In genomic region chr16:86531641-86532525, GRCh38 we compare ENCODE assay signal across 25 cellular contexts. TPM values are rescaled to one million over a fixed set of nuclear protein-coding genes. Genes with fewer than 3 reads are reported as not detected.
DNase-seq lines count a peak whose midpoint lies in the region; ATAC-seq and TF ChIP-seq lines count a peak whose summit lies in the region.
"Had no signal": no experiment of that assay in that cellular context is flagged by ENCODE, and none has a peak within 500 bp of the region (broad histone marks: within the 10 kb centered on the region; RNA-seq: fewer than 3 reads in every experiment).

No MANE protein-coding gene starts in this region.

- no peak overlapping the region for H3K4me3 Mint-ChIP-seq in activated CD8-positive, alpha-beta T cell treated with anti-CD3 and anti-CD28 coated beads, Interleukin-2, amount 10 ng/mL, durations not matched to agents 7 days and 5 days
- H3K4me3 Mint-ChIP-seq: activated naive CD8-positive, alpha-beta T cell treated with anti-CD3 and anti-CD28 coated beads for 36 hours; natural killer cell had no signal

- peak overlapping the region; percentile 65 for H3K27ac ChIP-seq in cingulate gyrus (ENCODE audit: low read depth, low read length)
- no peak overlapping the region for H3K27ac ChIP-seq in left lung
- H3K27ac ChIP-seq in stomach = peak overlapping the region; percentile 33 to 81 (median 71)
- H3K27ac ChIP-seq in WERI-Rb-1 = no peak overlapping the region
- H3K27ac ChIP-seq: SJSA1, skin epidermis, VCaP had no signal

- no peak for TF ChIP-seq EP300 in stomach (IDR thresholded peaks at IDR 0.05)

- no peak for TF ChIP-seq POLR2A in stomach (IDR thresholded peaks at IDR 0.05)

- no peak for DNase-seq in NT2/D1 (ENCODE audit: low read depth, low spot score)
- peak in 1 of 2 donors; percentile 78 for DNase-seq in left lung
- no peak for DNase-seq in stomach
- DNase-seq in activated CD8-positive, alpha-beta T cell treated with anti-CD3 and anti-CD28 coated beads, Interleukin-2, amount 10 ng/mL, durations not matched to agents 7 days and 5 days = no peak
- DNase-seq in AML-193 (lab: John Stamatoyannopoulos, UW) = no peak
- no peak for DNase-seq in WERI-Rb-1
- DNase-seq in cortex of kidney (lab: John Stamatoyannopoulos, UW) = no peak
- DNase-seq: activated CD4-positive, alpha-beta T cell treated with anti-CD3 and anti-CD28 coated beads for 4 hours; activated effector memory CD4-positive, alpha-beta T cell treated with Interleukin-2 at 50 U/mL for 16 hours; activated naive CD8-positive, alpha-beta T cell treated with anti-CD3 and anti-CD28 coated beads for 36 hours; activated T-cell treated with anti-CD3 and anti-CD28 coated beads, Interleukin-2, amount 50 U/mL, for 1 hour; DMS153; glutamatergic neuron; natural killer cell; NCI-H446; NCI-H774; stimulated activated naive CD4-positive, alpha-beta T cell; T1000 had no signal

- POLR2A ChIA-PET in activated CD8-positive, alpha-beta T cell treated with anti-CD3 and anti-CD28 coated beads, Interleukin-2, amount 10 ng/mL, durations not matched to agents 7 days and 5 days (lab: Charles Lee) = no interaction called here

- peak overlapping the region; percentile 38 for H3K9ac ChIP-seq in NT2/D1 (ENCODE audit: insufficient read length, low read depth)

- H3K36me3 Mint-ChIP-seq in activated CD8-positive, alpha-beta T cell treated with anti-CD3 and anti-CD28 coated beads, Interleukin-2, amount 10 ng/mL, durations not matched to agents 7 days and 5 days (ENCODE audit: low read depth) = peaks cover 2% of the 10 kb centered on the region
- H3K36me3 Mint-ChIP-seq: natural killer cell had no signal

- CTCF ChIA-PET in activated CD8-positive, alpha-beta T cell treated with anti-CD3 and anti-CD28 coated beads, Interleukin-2, amount 10 ng/mL, durations not matched to agents 7 days and 5 days (lab: Charles Lee) = interaction anchor here (0.6 kb wide), 1 partner anchor 624 kb away, joined by 4 read pairs; no protein-coding TSS in a partner anchor

- H3K4me3 ChIP-seq in NT2/D1 (ENCODE audit: insufficient read length, low read depth) (no peak overlapping the region), left lung (no peak overlapping the region), stomach (no peak overlapping the region), WERI-Rb-1 (ENCODE audit: low read depth, low read length) (no peak overlapping the region)
- H3K4me3 ChIP-seq: GM12878, SJSA1, skin epidermis had no signal

- H3K4me1 Mint-ChIP-seq in activated CD8-positive, alpha-beta T cell treated with anti-CD3 and anti-CD28 coated beads, Interleukin-2, amount 10 ng/mL, durations not matched to agents 7 days and 5 days (ENCODE audit: low read depth) = no peaks in the 10 kb centered on the region
- H3K4me1 Mint-ChIP-seq: activated naive CD8-positive, alpha-beta T cell treated with anti-CD3 and anti-CD28 coated beads for 36 hours; natural killer cell had no signal

- no peak overlapping the region for H3K27ac Mint-ChIP-seq in activated CD8-positive, alpha-beta T cell treated with anti-CD3 and anti-CD28 coated beads, Interleukin-2, amount 10 ng/mL, durations not matched to agents 7 days and 5 days
- H3K27ac Mint-ChIP-seq: activated naive CD8-positive, alpha-beta T cell treated with anti-CD3 and anti-CD28 coated beads for 36 hours; natural killer cell had no signal

- no peaks in the 10 kb centered on the region for H3K27me3 Mint-ChIP-seq in activated CD8-positive, alpha-beta T cell treated with anti-CD3 and anti-CD28 coated beads, Interleukin-2, amount 10 ng/mL, durations not matched to agents 7 days and 5 days (ENCODE audit: low read depth)
- H3K27me3 Mint-ChIP-seq: activated naive CD8-positive, alpha-beta T cell treated with anti-CD3 and anti-CD28 coated beads for 36 hours had no signal

- WGBS in stomach, 5 donors = 88 to 94% (median 92%) methylated on average over 20 to 49 of the region's 49 CpGs

- intact Hi-C loops in left lung (cut with DNase I) (no loop called here), stomach (cut with DNase I; ENCODE audit: low total_unique reads) (no loop called here)

- H3K9me3 ChIP-seq in NT2/D1 (ENCODE audit: insufficient read depth, low read length) (no peaks in the 10 kb centered on the region), left lung (no peaks in the 10 kb centered on the region), stomach (no peaks in the 10 kb centered on the region), WERI-Rb-1 (ENCODE audit: severe bottlenecking) (no peaks in the 10 kb centered on the region)
- H3K9me3 ChIP-seq: SJSA1 had no signal

- H3K36me3 ChIP-seq in NT2/D1 (ENCODE audit: insufficient read depth, insufficient read length, low read length) (peaks cover 64% of the 10 kb centered on the region), left lung (peaks cover 0 to 37% of the 10 kb centered on the region in 2 donors), stomach (peaks cover 0 to 65% (median 50%) of the 10 kb centered on the region in 4 donors), WERI-Rb-1 (no peaks in the 10 kb centered on the region)

- peak; percentile 8 for ATAC-seq in left lung
- no peak for ATAC-seq in activated CD8-positive, alpha-beta T cell treated with anti-CD3 and anti-CD28 coated beads, Interleukin-2, amount 10 ng/mL, durations not matched to agents 7 days and 5 days
- ATAC-seq: GM12878, natural killer cell had no signal

- TF ChIP-seq CTCF in left lung (IDR thresholded peaks at IDR 0.05) (no peak), stomach (IDR thresholded peaks at IDR 0.05) (no peak), WERI-Rb-1 (IDR thresholded peaks at IDR 0.05; ENCODE audit: low read depth, low read length) (no peak)

- peaks cover 2% of the 10 kb centered on the region for H3K4me1 ChIP-seq in NT2/D1 (ENCODE audit: insufficient read depth, insufficient read length)
- no peaks in the 10 kb centered on the region for H3K4me1 ChIP-seq in left lung
- peaks cover 0 to 17% (median 10%) of the 10 kb centered on the region in 4 donors for H3K4me1 ChIP-seq in stomach

- no peaks in the 10 kb centered on the region for H3K9me3 Mint-ChIP-seq in activated CD8-positive, alpha-beta T cell treated with anti-CD3 and anti-CD28 coated beads, Interleukin-2, amount 10 ng/mL, durations not matched to agents 7 days and 5 days (ENCODE audit: insufficient read depth)
- H3K9me3 Mint-ChIP-seq: activated naive CD8-positive, alpha-beta T cell treated with anti-CD3 and anti-CD28 coated beads for 36 hours; natural killer cell had no signal

- H3K27me3 ChIP-seq in NT2/D1 (ENCODE audit: insufficient read depth, insufficient read length) = no peaks in the 10 kb centered on the region
- no peaks in the 10 kb centered on the region for H3K27me3 ChIP-seq in left lung
- H3K27me3 ChIP-seq in stomach = no peaks in the 10 kb centered on the region
- H3K27me3 ChIP-seq in WERI-Rb-1 (ENCODE audit: insufficient read depth, low read depth, severe bottlenecking) = no peaks in the 10 kb centered on the region
- H3K27me3 ChIP-seq: SJSA1 had no signal

RNA-seq across cellular contexts. Expression of gene FOXF1, which starts 21.6 kb away (rescaled TPM):
- 10 to 100 TPM; 21.7 to 30.3 TPM for total RNA-seq in left lung
- total RNA-seq in stomach = 10 to 100 TPM; 18.4 to 37.9 (median 26.9) TPM
- 10 to 100 TPM; 15.7 to 18.2 (median 17.7) TPM for polyA plus RNA-seq in stomach
- total RNA-seq in activated CD8-positive, alpha-beta T cell treated with anti-CD3 and anti-CD28 coated beads, Interleukin-2, amount 10 ng/mL, durations not matched to agents 7 days and 5 days = not detected
- total RNA-seq: activated CD8-positive, alpha-beta memory T cell treated with anti-CD3 and anti-CD28 coated beads for 36 hours; activated naive CD8-positive, alpha-beta T cell treated with anti-CD3 and anti-CD28 coated beads for 36 hours; GM12878; natural killer cell had no signal

RNA-seq across cellular contexts. Expression of gene MTHFSD, which starts 23.2 kb away (rescaled TPM):
- total RNA-seq in left lung (10 to 100 TPM; 19.7 to 20.2 TPM), stomach (10 to 100 TPM in 2 of 5 donors, 1 to 10 TPM in 3; 3.5 to 23.1 (median 8.0) TPM)
- 10 to 100 TPM in 1 of 3 donors, 1 to 10 TPM in 2; 4.8 to 13.0 (median 7.0) TPM for polyA plus RNA-seq in stomach
- 10 to 100 TPM; 22.8 to 25.9 TPM for total RNA-seq in activated CD8-positive, alpha-beta T cell treated with anti-CD3 and anti-CD28 coated beads, Interleukin-2, amount 10 ng/mL, durations not matched to agents 7 days and 5 days

RNA-seq across cellular contexts. Expression of gene FOXC2, which starts 34.7 kb away (rescaled TPM):
- total RNA-seq in left lung = 1 to 10 TPM in 1 of 2 donors, under 1 TPM in 1; 0.41 to 2.0 TPM
- under 1 TPM in 1 of 5 donors, not detected in 4; 0.18 TPM for total RNA-seq in stomach
- polyA plus RNA-seq in stomach = under 1 TPM in 2 of 3 donors, not detected in 1; 0.08 to 0.12 TPM
- not detected for total RNA-seq in activated CD8-positive, alpha-beta T cell treated with anti-CD3 and anti-CD28 coated beads, Interleukin-2, amount 10 ng/mL, durations not matched to agents 7 days and 5 days
- total RNA-seq: activated CD8-positive, alpha-beta memory T cell treated with anti-CD3 and anti-CD28 coated beads for 36 hours; activated naive CD8-positive, alpha-beta T cell treated with anti-CD3 and anti-CD28 coated beads for 36 hours; GM12878; mononuclear cell had no signal
- polyA plus RNA-seq: GM12878 had no signal

RNA-seq across cellular contexts. Expression of gene FOXL1, which starts 46.5 kb away (rescaled TPM):
- total RNA-seq in left lung = under 1 TPM; 0.99 TPM
- 10 to 100 TPM in 1 of 5 donors, 1 to 10 TPM in 2, not detected in 2; 3.0 to 12.7 (median 5.1) TPM for total RNA-seq in stomach
- polyA plus RNA-seq in stomach = 1 to 10 TPM in 2 of 3 donors, under 1 TPM in 1; 0.60 to 6.7 (median 5.2) TPM
- total RNA-seq in activated CD8-positive, alpha-beta T cell treated with anti-CD3 and anti-CD28 coated beads, Interleukin-2, amount 10 ng/mL, durations not matched to agents 7 days and 5 days = not detected
- total RNA-seq: activated CD8-positive, alpha-beta memory T cell treated with anti-CD3 and anti-CD28 coated beads for 36 hours; activated naive CD8-positive, alpha-beta T cell treated with anti-CD3 and anti-CD28 coated beads for 36 hours; GM12878; mononuclear cell had no signal

Comparison
In these comparisons a context has a peak if more than half of its experiments do, and no peak if none do; other contexts are left out.
1. H3K27ac ChIP-seq: peak in cingulate gyrus (single experiment) and stomach (5 of 5); none in left lung (0 of 2) and WERI-Rb-1 (single experiment).
2. RNA of gene FOXF1, which starts 21.6 kb away (total RNA-seq): 21.7 to 30.3 TPM in left lung and 18.4 to 37.9 TPM in stomach; not detected in activated CD8-positive, alpha-beta T cell treated with anti-CD3 and anti-CD28 coated beads, Interleukin-2, amount 10 ng/mL, durations not matched to agents 7 days and 5 days; every median in the first group is over 10 times any median in the second.